ENCODE assay signal across 12 cellular contexts in genomic region chr13:29886446-29886845, GRCh38. TPM values are rescaled to one million over a fixed set of nuclear protein-coding genes. Genes with fewer than 3 reads are reported as not detected.
DNase-seq lines count a peak whose midpoint lies in the region; ATAC-seq and TF ChIP-seq lines count a peak whose summit lies in the region.
"Had no signal": no experiment of that assay in that cellular context is flagged by ENCODE, and none has a peak within 500 bp of the region (broad histone marks: within the 10 kb centered on the region; RNA-seq: fewer than 3 reads in every experiment).

No MANE protein-coding gene starts in this region.

- no peaks in the 10 kb centered on the region for H3K36me3 Mint-ChIP-seq in activated CD4-positive, alpha-beta memory T cell treated with anti-CD3 and anti-CD28 coated beads for 36 hours
- H3K36me3 Mint-ChIP-seq in activated naive CD8-positive, alpha-beta T cell treated with anti-CD3 and anti-CD28 coated beads, Interleukin-2, amount 10 ng/mL, durations not matched to agents 7 days and 5 days, result no peaks in the 10 kb centered on the region
- H3K36me3 Mint-ChIP-seq in CD14-positive monocyte, result no peaks in the 10 kb centered on the region
- H3K36me3 Mint-ChIP-seq: natural killer cell had no signal

- H3K4me1 Mint-ChIP-seq in activated CD4-positive, alpha-beta memory T cell treated with anti-CD3 and anti-CD28 coated beads for 36 hours (ENCODE audit: low read depth), result peaks cover 14% of the 10 kb centered on the region
- H3K4me1 Mint-ChIP-seq in activated naive CD8-positive, alpha-beta T cell treated with anti-CD3 and anti-CD28 coated beads, Interleukin-2, amount 10 ng/mL, durations not matched to agents 7 days and 5 days, result peaks cover 22% of the 10 kb centered on the region
- H3K4me1 Mint-ChIP-seq in CD14-positive monocyte, result peaks cover 4% of the 10 kb centered on the region

- H3K27ac Mint-ChIP-seq in activated CD4-positive, alpha-beta memory T cell treated with anti-CD3 and anti-CD28 coated beads for 36 hours, result no peak overlapping the region
- no peak overlapping the region for H3K27ac Mint-ChIP-seq in activated naive CD8-positive, alpha-beta T cell treated with anti-CD3 and anti-CD28 coated beads, Interleukin-2, amount 10 ng/mL, durations not matched to agents 7 days and 5 days
- no peak overlapping the region for H3K27ac Mint-ChIP-seq in CD14-positive monocyte

- TF ChIP-seq CTCF in CD14-positive monocyte (IDR thresholded peaks at IDR 0.05), result no peak

- H3K4me3 Mint-ChIP-seq in activated CD4-positive, alpha-beta memory T cell treated with anti-CD3 and anti-CD28 coated beads for 36 hours, result no peak overlapping the region
- peak overlapping the region; percentile 3 for H3K4me3 Mint-ChIP-seq in activated naive CD8-positive, alpha-beta T cell treated with anti-CD3 and anti-CD28 coated beads, Interleukin-2, amount 10 ng/mL, durations not matched to agents 7 days and 5 days
- H3K4me3 Mint-ChIP-seq in CD14-positive monocyte, result no peak overlapping the region
- H3K4me3 Mint-ChIP-seq: natural killer cell had no signal

- no peaks in the 10 kb centered on the region for H3K9me3 Mint-ChIP-seq in activated CD4-positive, alpha-beta memory T cell treated with anti-CD3 and anti-CD28 coated beads for 36 hours
- H3K9me3 Mint-ChIP-seq in activated naive CD8-positive, alpha-beta T cell treated with anti-CD3 and anti-CD28 coated beads, Interleukin-2, amount 10 ng/mL, durations not matched to agents 7 days and 5 days, result no peaks in the 10 kb centered on the region
- no peaks in the 10 kb centered on the region for H3K9me3 Mint-ChIP-seq in CD14-positive monocyte
- H3K9me3 Mint-ChIP-seq: natural killer cell had no signal

- POLR2A ChIA-PET in activated CD4-positive, alpha-beta memory T cell treated with anti-CD3 and anti-CD28 coated beads for 36 hours (lab: Charles Lee), result interaction anchor here (1.5 kb wide), 1 partner anchor 50 kb away, joined by 5 read pairs; no protein-coding TSS in a partner anchor
- POLR2A ChIA-PET in activated naive CD8-positive, alpha-beta T cell treated with anti-CD3 and anti-CD28 coated beads, Interleukin-2, amount 10 ng/mL, durations not matched to agents 7 days and 5 days (lab: Charles Lee), result no interaction called here

- H3K27me3 Mint-ChIP-seq in activated CD4-positive, alpha-beta memory T cell treated with anti-CD3 and anti-CD28 coated beads for 36 hours, result no peaks in the 10 kb centered on the region
- H3K27me3 Mint-ChIP-seq in activated naive CD8-positive, alpha-beta T cell treated with anti-CD3 and anti-CD28 coated beads, Interleukin-2, amount 10 ng/mL, durations not matched to agents 7 days and 5 days, result no peaks in the 10 kb centered on the region
- peaks cover 0 to 4% (median 2%) of the 10 kb centered on the region in 3 donors for H3K27me3 Mint-ChIP-seq in CD14-positive monocyte (ENCODE audit: low read depth in 3 of 3)

- peak; percentile 68 for ATAC-seq in activated naive CD8-positive, alpha-beta T cell treated with anti-CD3 and anti-CD28 coated beads, Interleukin-2, amount 10 ng/mL, durations not matched to agents 7 days and 5 days (ENCODE audit: low read depth)
- ATAC-seq: natural killer cell had no signal

- DNase-seq in Daoy (ENCODE audit: low read depth) (peak; percentile 13), ureter (ENCODE audit: low spot score) (no peak), CD14-positive monocyte (ENCODE audit: low spot score) (no peak), posterior vena cava (ENCODE audit: low spot score) (no peak), T-helper 9 cell (no peak)
- DNase-seq in activated CD4-positive, alpha-beta memory T cell treated with anti-CD3 and anti-CD28 coated beads for 36 hours, result peak; percentile 77
- no peak for DNase-seq in activated naive CD8-positive, alpha-beta T cell treated with anti-CD3 and anti-CD28 coated beads, Interleukin-2, amount 10 ng/mL, durations not matched to agents 7 days and 5 days
- DNase-seq in stimulated activated CD4-positive, alpha-beta T cell treated with anti-CD3 and anti-CD28 coated beads, Interleukin-4, amount 100 ng/mL, for 4 hours, result peak; percentile 7 to 19
- DNase-seq: amygdala, MG63, natural killer cell, NCI-H2107 had no signal

- intact Hi-C loops in activated CD4-positive, alpha-beta memory T cell treated with anti-CD3 and anti-CD28 coated beads for 36 hours (cut with micrococcal nuclease), result loop anchor here (1.0 to 2.0 kb wide), 2 partner anchors 32 to 49 kb away; no protein-coding TSS in a partner anchor
- intact Hi-C loops in CD14-positive monocyte (cut with micrococcal nuclease) (no loop called here), posterior vena cava (cut with DNase I) (no loop called here)

- CTCF ChIA-PET in activated CD4-positive, alpha-beta memory T cell treated with anti-CD3 and anti-CD28 coated beads for 36 hours (lab: Charles Lee), result no interaction called here

RNA-seq across cellular contexts. Expression of gene UBL3, which starts 36.0 kb away (rescaled TPM):
- total RNA-seq in Daoy (2014; rRNA removed; shearing (Covaris generic)), result 12.1 and 16.1 TPM in 2 replicates
- 10 to 100 TPM; 15.3 to 15.5 TPM for total RNA-seq in activated CD4-positive, alpha-beta memory T cell treated with anti-CD3 and anti-CD28 coated beads for 36 hours
- total RNA-seq in activated naive CD8-positive, alpha-beta T cell treated with anti-CD3 and anti-CD28 coated beads, Interleukin-2, amount 10 ng/mL, durations not matched to agents 7 days and 5 days, result 10 to 100 TPM; 20.5 to 23.6 TPM
- total RNA-seq in ureter, result 31.4 TPM
- 10 to 100 TPM; 28.2 to 32.3 TPM for polyA plus RNA-seq in CD14-positive monocyte
- total RNA-seq in posterior vena cava, result 10 to 100 TPM; 29.6 to 32.9 TPM

Comparison
In these comparisons a context has a peak if more than half of its experiments do, and no peak if none do; other contexts are left out.
1. DNase-seq: peak in Daoy (single experiment), activated CD4-positive, alpha-beta memory T cell treated with anti-CD3 and anti-CD28 coated beads for 36 hours (single experiment) and stimulated activated CD4-positive, alpha-beta T cell treated with anti-CD3 and anti-CD28 coated beads, Interleukin-4, amount 100 ng/mL, for 4 hours (2 of 2); none in activated naive CD8-positive, alpha-beta T cell treated with anti-CD3 and anti-CD28 coated beads, Interleukin-2, amount 10 ng/mL, durations not matched to agents 7 days and 5 days (single experiment), ureter (single experiment), CD14-positive monocyte (single experiment), posterior vena cava (single experiment) and T-helper 9 cell (single experiment).